ENCODE assay signal across 13 cellular contexts in genomic region chr17:60091908-60092331, GRCh38. TPM values are rescaled to one million over a fixed set of nuclear protein-coding genes. Genes with fewer than 3 reads are reported as not detected.
DNase-seq lines count a peak whose midpoint lies in the region; TF ChIP-seq lines count a peak whose summit lies in the region.
"Had no signal": no experiment of that assay in that cellular context is flagged by ENCODE, and none has a peak within 500 bp of the region (broad histone marks: within the 10 kb centered on the region; RNA-seq: fewer than 3 reads in every experiment).

No MANE protein-coding gene starts in this region.

- no peaks in the 10 kb centered on the region for H3K79me2 ChIP-seq in H9 (ENCODE audit: insufficient read depth, low read length)

- no peak overlapping the region for H3K4me2 ChIP-seq in H9 (ENCODE audit: insufficient read depth, insufficient read length, low read length)

- CTCF ChIA-PET in AG04450 (lab: Charles Lee), result interaction anchor here (0.9 kb wide), 1 partner anchor 123 kb away, joined by 4 read pairs; no protein-coding TSS in a partner anchor

- no peaks in the 10 kb centered on the region for H3K79me1 ChIP-seq in H9 (ENCODE audit: insufficient read depth, low read depth, low read length, poor library complexity, severe bottlenecking)

- no peak overlapping the region for H3K23ac ChIP-seq in H9 (ENCODE audit: insufficient read length, low read depth, low read length)

- H3K4me1 ChIP-seq in HAP-1 (no peaks in the 10 kb centered on the region), H9 (ENCODE audit: insufficient read depth, low read length) (peaks cover 3% of the 10 kb centered on the region; the same call in 1 of the 2 replicates)

- H3K4me1 Mint-ChIP-seq in mesothelial cell of epicardium (peaks cover 23% of the 10 kb centered on the region), H9 (peaks cover 27% of the 10 kb centered on the region in 2 experiments)
- H3K4me1 Mint-ChIP-seq: neural crest cell had no signal

- no peak overlapping the region for H3K9ac ChIP-seq in H9 (ENCODE audit: extremely low read depth, insufficient read length, low read length)

- H3K4me3 ChIP-seq in AG04450 (ENCODE audit: low read depth, low read length), result no peak overlapping the region
- no peak overlapping the region for H3K4me3 ChIP-seq in brain microvascular endothelial cell (ENCODE audit: low read depth, low read length)
- H3K4me3 ChIP-seq in HAP-1, result no peak overlapping the region

- H2AFZ ChIP-seq in H9 (ENCODE audit: low read length), result no peak overlapping the region

- H4K8ac ChIP-seq in H9 (replicated peaks; ENCODE audit: insufficient read length, low read depth, low read length), result no peak overlapping the region

- peaks cover 7% of the 10 kb centered on the region for H3K36me3 Mint-ChIP-seq in mesothelial cell of epicardium
- peaks cover 0 to 7% (median 4%) of the 10 kb centered on the region in 3 experiments; a peak in 5 of 7 replicates for H3K36me3 Mint-ChIP-seq in H9 (ENCODE audit: insufficient read depth in 1 of 3, low read depth in 3 of 3)

- H2BK20ac ChIP-seq in H9 (ENCODE audit: low read depth, low read length, poor library complexity, severe bottlenecking), result no peak overlapping the region

- TF ChIP-seq CTCF in AG04450 (IDR thresholded peaks at IDR 0.05; ENCODE audit: low read depth, low read length) (no peak), brain microvascular endothelial cell (IDR thresholded peaks at IDR 0.05; ENCODE audit: low read depth, low read length, missing control alignments) (no peak), mesothelial cell of epicardium (IDR thresholded peaks at IDR 0.05; ENCODE audit: unreplicated experiment) (no peak), H9 (conservative IDR thresholded peaks at IDR 0.05) (no peak)

- no peak overlapping the region for H4K5ac ChIP-seq in H9 (ENCODE audit: insufficient read length, low read depth, low read length)

- H3K27ac Mint-ChIP-seq in mesothelial cell of epicardium (peak overlapping the region; percentile 41), H9 (no peak overlapping the region)
- H3K27ac Mint-ChIP-seq: activated CD8-positive, alpha-beta T cell treated with anti-CD3 and anti-CD28 coated beads for 36 hours had no signal

- DNase-seq in AG04450 (ENCODE audit: low read depth, low spot score) (peak; percentile 59), LHCN-M2 (ENCODE audit: low read depth) (peak; percentile 79), brain microvascular endothelial cell (peak; percentile 64), mesothelial cell of epicardium (ENCODE audit: low spot score in 2 of 2, unreplicated experiment in 2 of 2) (no peak), pons (ENCODE audit: low spot score) (no peak), HAP-1 (ENCODE audit: low spot score in 2 of 2) (no peak), H9 (no peak)
- DNase-seq in NK-92 treated with Interleukin-12 subunit alpha and Interleukin-12 subunit beta, amount 100 ng/mL, for 24 hours (lab: John Stamatoyannopoulos, UW), result no peak
- DNase-seq: activated CD8-positive, alpha-beta T cell treated with anti-CD3 and anti-CD28 coated beads for 36 hours; SHP77 treated with DMSO at 0.1 percent for 48 hours; stimulated activated CD4-positive, alpha-beta T cell treated with anti-CD3 and anti-CD28 coated beads, Interleukin-4, amount 100 ng/mL, for 4 hours had no signal

- H4K20me1 ChIP-seq in H9 (ENCODE audit: control insufficient read depth, insufficient read depth, insufficient read length), result no peaks in the 10 kb centered on the region

- no peaks in the 10 kb centered on the region for H3K36me3 ChIP-seq in brain microvascular endothelial cell (replicated peaks)
- H3K36me3 ChIP-seq in HAP-1 (replicated peaks), result no peaks in the 10 kb centered on the region

- no peak overlapping the region for H2BK12ac ChIP-seq in H9 (ENCODE audit: insufficient read length, low read depth, low read length)

- peak overlapping the region; percentile 80 for H3K27ac ChIP-seq in AG04450 (ENCODE audit: low read depth, low read length)
- H3K27ac ChIP-seq in brain microvascular endothelial cell, result peak overlapping the region; percentile 21
- H3K27ac ChIP-seq in H9 (ENCODE audit: insufficient read length, low read depth, low read length), result no peak overlapping the region
- H3K27ac ChIP-seq: C4-2B had no signal

- H3K18ac ChIP-seq in H9 (ENCODE audit: insufficient read length, low read depth, low read length), result no peak overlapping the region

- H3K9me3 Mint-ChIP-seq in mesothelial cell of epicardium (peaks cover 7% of the 10 kb centered on the region), H9 (peaks cover 8 to 14% of the 10 kb centered on the region in 2 experiments)

- H2BK120ac ChIP-seq in H9 (ENCODE audit: low read depth, low read length, poor library complexity, severe bottlenecking), result no peak overlapping the region

- H3K9me3 ChIP-seq in AG04450 (ENCODE audit: control insufficient read depth, insufficient read depth, low read length) (no peaks in the 10 kb centered on the region), HAP-1 (peaks cover 14% of the 10 kb centered on the region), H9 (ENCODE audit: control insufficient read depth, low read depth, low read length) (no peaks in the 10 kb centered on the region)

- no peak overlapping the region for H2BK15ac ChIP-seq in H9 (ENCODE audit: low read depth, low read length)

- no peaks in the 10 kb centered on the region for H3K27me3 Mint-ChIP-seq in mesothelial cell of epicardium (ENCODE audit: low read depth)
- H3K27me3 Mint-ChIP-seq in H9 (ENCODE audit: low read depth), result no peaks in the 10 kb centered on the region; the same call in 1 of the 2 replicates

- H3T11ph ChIP-seq in H9 (ENCODE audit: low read length), result no peak overlapping the region

- no peak overlapping the region for H4K91ac ChIP-seq in H9 (ENCODE audit: insufficient read length, low read depth, low read length)

- no peak overlapping the region for H3K4ac ChIP-seq in H9 (ENCODE audit: low read depth, low read length)

- H3K27me3 ChIP-seq in AG04450 (ENCODE audit: control insufficient read depth, insufficient read depth, low read length) (no peaks in the 10 kb centered on the region), brain microvascular endothelial cell (replicated peaks) (no peaks in the 10 kb centered on the region), HAP-1 (ENCODE audit: low read depth) (no peaks in the 10 kb centered on the region), H9 (ENCODE audit: insufficient read depth, low read length) (no peaks in the 10 kb centered on the region)

- H3K4me3 Mint-ChIP-seq in mesothelial cell of epicardium (no peak overlapping the region), H9 (no peak overlapping the region)
- H3K4me3 Mint-ChIP-seq: activated CD8-positive, alpha-beta T cell treated with anti-CD3 and anti-CD28 coated beads for 36 hours; neural crest cell had no signal

- in situ Hi-C loops in brain microvascular endothelial cell (cut with HindIII; ENCODE audit: low pct_ligation_motif_present, low sequenced_read_pairs), result no loop called here
- in situ Hi-C loops in HAP-1 (cut with MboI; ENCODE audit: low sequenced_read_pairs), result no loop called here

- no peak overlapping the region for H3K14ac ChIP-seq in H9 (ENCODE audit: insufficient read depth, low read length)

- no peak overlapping the region for H3K56ac ChIP-seq in H9 (ENCODE audit: insufficient read length, low read depth, low read length)

- POLR2A ChIA-PET in AG04450 (lab: Yijun Ruan, JAX), result interaction anchor here (0.7 to 1.3 kb wide), 6 partner anchors 11 to 300 kb away, joined by 3 to 9 read pairs (median 4); partner anchors contain the start of gene HEATR6

- no peaks in the 10 kb centered on the region for H3K23me2 ChIP-seq in H9 (ENCODE audit: insufficient read length, low read depth, low read length, poor library complexity, severe bottlenecking)

- no peak overlapping the region for H2AK5ac ChIP-seq in H9 (ENCODE audit: insufficient read length, low read length)

- no CpG with 5 or more reads among the region's 2 CpGs for WGBS in H9 (ENCODE audit: extremely low coverage, insufficient read length, low lambda C conversion rate)

- H2BK5ac ChIP-seq in H9 (ENCODE audit: insufficient read length, low read length), result no peak overlapping the region

RNA-seq across cellular contexts. Expression of gene HEATR6, which starts 13.2 kb away (rescaled TPM):
- 23.5 and 23.7 TPM in 2 replicates for polyA plus RNA-seq in AG04450 (2011; rRNA removed)
- 35.7 and 42.3 TPM in 2 replicates for polyA minus RNA-seq in AG04450 (2011; rRNA and poly(A)+ RNA removed)
- total RNA-seq in LHCN-M2 (2014; rRNA removed) (20.6 and 23.2 TPM in 2 replicates), mesothelial cell of epicardium (33.9 to 37.2 TPM (median 36.1 TPM) in 3 replicates), H9 (2021) (35.3 and 36.3 TPM in 2 replicates)
- 8.5 TPM for polyA plus RNA-seq in LHCN-M2 (2012)

RNA-seq across cellular contexts. Expression of gene CA4, which starts 57.9 kb away (rescaled TPM):
- polyA plus RNA-seq in AG04450 (2011; rRNA removed), result not detected in 2 replicates
- polyA minus RNA-seq in AG04450 (2011; rRNA and poly(A)+ RNA removed), result not detected in 2 replicates
- not detected in 2 replicates for total RNA-seq in LHCN-M2 (2014; rRNA removed)
- not detected for polyA plus RNA-seq in LHCN-M2 (2012)
- not detected in 3 replicates for total RNA-seq in mesothelial cell of epicardium
- total RNA-seq in H9 (2021), result 1.4 and 1.7 TPM in 2 replicates
- total RNA-seq: activated CD8-positive, alpha-beta T cell treated with anti-CD3 and anti-CD28 coated beads for 36 hours had no signal

Comparison
In these comparisons a context has a peak if more than half of its experiments do, and no peak if none do; other contexts are left out.
1. DNase-seq: peak in AG04450 (single experiment), LHCN-M2 (single experiment) and brain microvascular endothelial cell (single experiment); none in mesothelial cell of epicardium (0 of 2), pons (single experiment), NK-92 treated with Interleukin-12 subunit alpha and Interleukin-12 subunit beta, amount 100 ng/mL, for 24 hours (single experiment), HAP-1 (0 of 2) and H9 (single experiment).